In genomic region chr1:58738873-58739272, GRCh38 we compare ENCODE assay signal across 18 cellular contexts. TPM values are rescaled to one million over a fixed set of nuclear protein-coding genes. Genes with fewer than 3 reads are reported as not detected.
DNase-seq lines count a peak whose midpoint lies in the region; ATAC-seq and TF ChIP-seq lines count a peak whose summit lies in the region.
"Had no signal": no experiment of that assay in that cellular context is flagged by ENCODE, and none has a peak within 500 bp of the region (broad histone marks: within the 10 kb centered on the region; RNA-seq: fewer than 3 reads in every experiment).

No MANE protein-coding gene starts in this region.

- H3K4me1 Mint-ChIP-seq in activated CD4-positive, alpha-beta memory T cell treated with anti-CD3 and anti-CD28 coated beads, Interleukin-2, amount 10 ng/mL, durations not matched to agents 7 days and 5 days, result peaks cover 10% of the 10 kb centered on the region

- peaks cover 7% of the 10 kb centered on the region for H3K27me3 Mint-ChIP-seq in activated CD4-positive, alpha-beta memory T cell treated with anti-CD3 and anti-CD28 coated beads, Interleukin-2, amount 10 ng/mL, durations not matched to agents 7 days and 5 days

- ATAC-seq in foreskin keratinocyte (peak; percentile 53), GM19463 (IDR thresholded peaks at IDR 0.05; ENCODE audit: unreplicated experiment) (no peak), GM21528 (IDR thresholded peaks at IDR 0.05; ENCODE audit: low FRiP score, unreplicated experiment) (no peak)
- ATAC-seq: activated CD8-positive, alpha-beta memory T cell treated with anti-CD3 and anti-CD28 coated beads, Interleukin-2, amount 10 ng/mL, durations not matched to agents 7 days and 5 days had no signal

- H3K36me3 Mint-ChIP-seq in activated CD4-positive, alpha-beta memory T cell treated with anti-CD3 and anti-CD28 coated beads, Interleukin-2, amount 10 ng/mL, durations not matched to agents 7 days and 5 days (ENCODE audit: low read depth), result no peaks in the 10 kb centered on the region
- H3K36me3 Mint-ChIP-seq: activated CD8-positive, alpha-beta memory T cell treated with anti-CD3 and anti-CD28 coated beads, Interleukin-2, amount 10 ng/mL, durations not matched to agents 7 days and 5 days; activated naive CD8-positive, alpha-beta T cell treated with anti-CD3 and anti-CD28 coated beads, Interleukin-2, amount 10 ng/mL, durations not matched to agents 7 days and 5 days; type B pancreatic cell had no signal

- CTCF ChIA-PET in activated CD4-positive, alpha-beta memory T cell treated with anti-CD3 and anti-CD28 coated beads, Interleukin-2, amount 10 ng/mL, durations not matched to agents 7 days and 5 days (lab: Charles Lee), result interaction anchor here (0.6 to 1.9 kb wide), 8 partner anchors 16 to 1022 kb away, joined by 3 to 11 read pairs (median 4); no protein-coding TSS in a partner anchor

- no peak for TF ChIP-seq CTCF in foreskin keratinocyte (conservative IDR thresholded peaks at IDR 0.05)

- H3K4me1 ChIP-seq in foreskin keratinocyte, result peaks cover 9% of the 10 kb centered on the region

- H3K9me3 Mint-ChIP-seq in activated CD4-positive, alpha-beta memory T cell treated with anti-CD3 and anti-CD28 coated beads, Interleukin-2, amount 10 ng/mL, durations not matched to agents 7 days and 5 days, result no peaks in the 10 kb centered on the region
- H3K9me3 Mint-ChIP-seq: activated naive CD8-positive, alpha-beta T cell treated with anti-CD3 and anti-CD28 coated beads, Interleukin-2, amount 10 ng/mL, durations not matched to agents 7 days and 5 days; activated T-helper 2 cell treated with anti-CD3 and anti-CD28 coated beads, Interferon-gamma antibody, Interleukin-2, Interleukin-4, amounts not matched to agents 10 μg/mL and 5 μg/mL and 100 μg/mL, durations not matched to agents 14 hours and 24 hours and 36 hours had no signal

- H3K27ac Mint-ChIP-seq in activated CD4-positive, alpha-beta memory T cell treated with anti-CD3 and anti-CD28 coated beads, Interleukin-2, amount 10 ng/mL, durations not matched to agents 7 days and 5 days, result no peak overlapping the region
- H3K27ac Mint-ChIP-seq: activated CD8-positive, alpha-beta memory T cell treated with anti-CD3 and anti-CD28 coated beads, Interleukin-2, amount 10 ng/mL, durations not matched to agents 7 days and 5 days; activated naive CD8-positive, alpha-beta T cell treated with anti-CD3 and anti-CD28 coated beads, Interleukin-2, amount 10 ng/mL, durations not matched to agents 7 days and 5 days; activated T-helper 2 cell treated with anti-CD3 and anti-CD28 coated beads, Interferon-gamma antibody, Interleukin-2, Interleukin-4, amounts not matched to agents 10 μg/mL and 5 μg/mL and 100 μg/mL, durations not matched to agents 14 hours and 24 hours and 36 hours; type B pancreatic cell had no signal

- H3K4me3 Mint-ChIP-seq in activated CD4-positive, alpha-beta memory T cell treated with anti-CD3 and anti-CD28 coated beads, Interleukin-2, amount 10 ng/mL, durations not matched to agents 7 days and 5 days, result no peak overlapping the region
- H3K4me3 Mint-ChIP-seq: activated CD8-positive, alpha-beta memory T cell treated with anti-CD3 and anti-CD28 coated beads, Interleukin-2, amount 10 ng/mL, durations not matched to agents 7 days and 5 days; activated naive CD8-positive, alpha-beta T cell treated with anti-CD3 and anti-CD28 coated beads, Interleukin-2, amount 10 ng/mL, durations not matched to agents 7 days and 5 days; type B pancreatic cell had no signal

- no peaks in the 10 kb centered on the region for H3K27me3 ChIP-seq in foreskin keratinocyte
- H3K27me3 ChIP-seq: hepatocyte had no signal

- POLR2A ChIA-PET in activated CD4-positive, alpha-beta memory T cell treated with anti-CD3 and anti-CD28 coated beads, Interleukin-2, amount 10 ng/mL, durations not matched to agents 7 days and 5 days (lab: Charles Lee), result no interaction called here

- DNase-seq in GF-D8 (lab: John Stamatoyannopoulos, UW), result peak; percentile 42
- DNase-seq in KBM-7, result peak; percentile 84
- DNase-seq in SKM-1 (lab: John Stamatoyannopoulos, UW; ENCODE audit: unreplicated experiment), result peak; percentile 75
- peak in 1 of 2 donors; percentile 70 for DNase-seq in foreskin keratinocyte
- no peak for DNase-seq in activated CD4-positive, alpha-beta memory T cell treated with anti-CD3 and anti-CD28 coated beads, Interleukin-2, amount 10 ng/mL, durations not matched to agents 7 days and 5 days
- DNase-seq: activated CD8-positive, alpha-beta memory T cell treated with anti-CD3 and anti-CD28 coated beads, Interleukin-2, amount 10 ng/mL, durations not matched to agents 7 days and 5 days; activated naive CD8-positive, alpha-beta T cell treated with anti-CD3 and anti-CD28 coated beads, Interleukin-2, amount 10 ng/mL, durations not matched to agents 7 days and 5 days; foreskin fibroblast; NCI-H1436 treated with DMSO at 0.1 percent for 48 hours; NCI-H2171 treated with DMSO at 0.1 percent for 48 hours; NCI-H69; right cardiac atrium had no signal

- H3K27ac ChIP-seq in foreskin keratinocyte, result no peak overlapping the region
- H3K27ac ChIP-seq: coronary artery, hepatocyte had no signal

- in situ Hi-C loops in KBM-7 (cut with MboI; ENCODE audit: low pct_unique_long_range_greater_than_20kb, low sequenced_read_pairs), result loop anchor here (25.0 kb wide), 1 partner anchor 973 kb away; no protein-coding TSS in a partner anchor

RNA-seq across cellular contexts. Expression of gene MYSM1, which starts 39.0 kb away (rescaled TPM):
- 13.1 and 13.3 TPM in 2 replicates for total RNA-seq in foreskin keratinocyte
- polyA plus RNA-seq in foreskin keratinocyte, result 3.8 and 4.7 TPM in 2 replicates
- 10 to 100 TPM; 45.2 to 50.5 TPM for total RNA-seq in activated CD4-positive, alpha-beta memory T cell treated with anti-CD3 and anti-CD28 coated beads, Interleukin-2, amount 10 ng/mL, durations not matched to agents 7 days and 5 days

RNA-seq across cellular contexts. Expression of gene JUN, which starts 45.0 kb away (rescaled TPM):
- 54.8 and 56.1 TPM in 2 replicates for total RNA-seq in foreskin keratinocyte
- 39.9 and 43.7 TPM in 2 replicates for polyA plus RNA-seq in foreskin keratinocyte
- total RNA-seq in activated CD4-positive, alpha-beta memory T cell treated with anti-CD3 and anti-CD28 coated beads, Interleukin-2, amount 10 ng/mL, durations not matched to agents 7 days and 5 days, result 10 to 100 TPM; 31.1 to 32.3 TPM
